8 cellular contexts compared by ENCODE assay signal in genomic region chr1:32872189-32872898, GRCh38. TPM values are rescaled to one million over a fixed set of nuclear protein-coding genes. Genes with fewer than 3 reads are reported as not detected.
DNase-seq lines count a peak whose midpoint lies in the region; ATAC-seq and TF ChIP-seq lines count a peak whose summit lies in the region.

No MANE protein-coding gene starts in this region.

- TF ChIP-seq CTCF in choroid plexus epithelial cell (conservative IDR thresholded peaks at IDR 0.05; ENCODE audit: low read depth, low read length) (peak; percentile 91), liver (IDR thresholded peaks at IDR 0.05; ENCODE audit: low read depth, low read length, missing input control) (peak; percentile 62)

- peaks cover 2 to 26% (median 21%) of the 10 kb centered on the region in 4 donors for H3K4me1 ChIP-seq in liver (ENCODE audit: control insufficient read depth in 4 of 4, insufficient read depth in 4 of 4, low read length in 3 of 4)

- no peaks in the 10 kb centered on the region for H3K27me3 ChIP-seq in liver (ENCODE audit: control insufficient read depth in 4 of 4, insufficient read depth in 4 of 4, low read length in 3 of 4)

- no peak overlapping the region for H3K9ac ChIP-seq in liver (ENCODE audit: low read depth in 1 of 2, low read length in 2 of 2)

- H3K36me3 ChIP-seq in liver (ENCODE audit: control insufficient read depth in 4 of 4, insufficient read depth in 3 of 4, low read depth in 1 of 4, low read length in 3 of 4) = no peaks in the 10 kb centered on the region

- H3K9me3 ChIP-seq in liver (ENCODE audit: control insufficient read depth in 4 of 4, low read length in 3 of 4) = no peaks in the 10 kb centered on the region

- H3K27ac ChIP-seq in liver (ENCODE audit: low read depth in 1 of 2, low read length in 2 of 2) = no peak overlapping the region

- DNase-seq in ACHN (peak; percentile 44), GM19240 (ENCODE audit: insufficient read length, low spot score) (peak; percentile 65), NCI-H2227 treated with DMSO at 0.1 percent for 48 hours (lab: John Stamatoyannopoulos, UW) (peak; percentile 86), choroid plexus epithelial cell (ENCODE audit: low read depth) (peak; percentile 74)
- DNase-seq in activated CD4-positive, alpha-beta T cell treated with anti-CD3 and anti-CD28 coated beads for 24 hours (ENCODE audit: low read depth in 2 of 2) = peak; percentile 49 to 56
- peak; percentile 39 to 58 (median 50) for DNase-seq in stimulated activated CD4-positive, alpha-beta T cell treated with anti-CD3 and anti-CD28 coated beads, TNF-alpha, amount 100 ng/mL, for 24 hours (ENCODE audit: low read depth in 3 of 3)

- TF ChIP-seq RAD21 in liver (IDR thresholded peaks at IDR 0.05) = peak; percentile 78 to 83

- 35% methylated on average over 14 of the region's 14 CpGs for WGBS in liver

- in situ Hi-C loops in ACHN (cut with HindIII; ENCODE audit: low pct_ligation_motif_present, low pct_unique_long_range_greater_than_20kb, low sequenced_read_pairs) = no loop called here

- peak overlapping the region; percentile 35 for H3K4me3 ChIP-seq in choroid plexus epithelial cell (ENCODE audit: low read depth, low read length)
- no peak overlapping the region for H3K4me3 ChIP-seq in liver (ENCODE audit: low read depth in 1 of 3, low read length in 3 of 3)

- ATAC-seq in HG02678 (IDR thresholded peaks at IDR 0.05; ENCODE audit: unreplicated experiment) = no peak

TF ChIP-seq in liver, 16 proteins besides CTCF, POLR2A, EP300 and RAD21:
- no peak for TF ChIP-seq JUND (IDR thresholded peaks at IDR 0.05)
- TF ChIP-seq MAX (IDR thresholded peaks at IDR 0.05) = no peak
- no peak for TF ChIP-seq YY1 (IDR thresholded peaks at IDR 0.05)
- TF ChIP-seq GABPA (IDR thresholded peaks at IDR 0.05 in 1 of 2, conservative IDR thresholded peaks at IDR 0.05 in 1 of 2) = no peak
- no peak for TF ChIP-seq HNF4G (IDR thresholded peaks at IDR 0.05)

RNA-seq across cellular contexts. Expression of gene FNDC5, which starts 1.6 kb away (rescaled TPM):
- total RNA-seq in liver = 10 to 100 TPM in 1 of 2 donors, 1 to 10 TPM in 1; 2.5 to 10.5 TPM
- polyA plus RNA-seq in liver = 1 to 10 TPM in 1 of 2 donors, under 1 TPM in 1; 0.43 to 1.5 TPM

RNA-seq across cellular contexts. Expression of gene HPCA, which starts 13.9 kb away (rescaled TPM):
- total RNA-seq in liver = not detected
- not detected for polyA plus RNA-seq in liver

RNA-seq across cellular contexts. Expression of gene TMEM54, which starts 28.8 kb away (rescaled TPM):
- 1 to 10 TPM in 1 of 2 donors, under 1 TPM in 1; 0.92 to 1.4 TPM for total RNA-seq in liver
- polyA plus RNA-seq in liver = 10 to 100 TPM in 1 of 2 donors, 1 to 10 TPM in 1; 3.8 to 10.9 TPM

RNA-seq across cellular contexts. Expression of gene S100PBP, which starts 54.9 kb away (rescaled TPM):
- 10 to 100 TPM; 15.8 to 24.8 TPM for total RNA-seq in liver
- 1 to 10 TPM; 1.9 to 6.4 TPM for polyA plus RNA-seq in liver

RNA-seq across cellular contexts. Expression of gene YARS1, which starts 55.2 kb away (rescaled TPM):
- 10 to 100 TPM; 31.6 to 94.0 TPM for total RNA-seq in liver
- polyA plus RNA-seq in liver = 10 to 100 TPM; 39.3 to 65.8 TPM
